In the genomic region with DNA sequence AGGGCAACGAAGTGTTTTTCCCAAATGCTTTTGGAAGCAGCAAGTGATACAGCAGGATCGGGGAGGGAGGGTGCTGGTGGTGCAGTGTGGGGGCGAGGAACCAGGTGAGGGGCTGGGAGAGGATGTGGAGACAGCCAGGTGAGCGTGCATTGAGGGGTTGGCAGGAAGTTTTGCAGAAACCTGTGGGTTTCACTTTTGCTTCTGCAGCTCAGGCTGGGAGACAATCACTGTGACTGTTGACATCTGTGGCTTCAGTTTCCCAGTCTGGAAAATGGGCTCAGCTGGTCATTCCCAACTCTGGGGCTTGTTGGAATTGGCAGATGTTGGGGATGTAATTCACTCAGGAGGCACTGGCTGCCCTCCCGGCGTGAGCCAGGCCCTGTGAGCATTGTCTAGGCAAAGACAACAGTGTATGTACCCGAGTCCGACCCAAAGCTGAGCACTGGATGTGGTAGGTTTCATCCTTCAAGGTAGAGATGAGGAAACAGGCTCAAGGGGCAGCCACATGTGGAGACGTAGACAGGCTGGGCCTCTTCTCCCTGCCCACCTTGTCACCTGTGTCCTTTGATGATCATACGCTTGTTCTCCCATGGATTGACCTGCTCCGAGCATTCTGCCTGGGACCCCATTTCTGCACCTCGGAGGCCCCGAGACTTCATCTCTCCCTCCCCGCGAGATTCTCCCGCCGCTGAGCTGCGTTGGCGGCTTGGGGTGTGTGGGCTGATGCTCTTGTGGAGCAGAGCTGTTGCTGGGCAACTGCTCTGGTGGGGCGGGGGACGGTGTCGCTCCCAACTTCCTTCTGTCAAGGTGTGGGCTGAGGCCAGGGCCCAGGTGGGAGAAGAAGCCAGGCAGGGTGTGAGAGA, we compare ENCODE assay signal across 7 cellular contexts. TPM values are rescaled to one million over a fixed set of nuclear protein-coding genes. Genes with fewer than 3 reads are reported as not detected.
DNase-seq lines count a peak whose midpoint lies in the region; ATAC-seq and TF ChIP-seq lines count a peak whose summit lies in the region.

No MANE protein-coding gene starts in this region.

- no peaks in the 10 kb centered on the region for H3K27me3 ChIP-seq in PC-3 (ENCODE audit: low read length)
- no peaks in the 10 kb centered on the region for H3K27me3 ChIP-seq in neural cell (ENCODE audit: insufficient read depth, low read depth, low read length)
- no peaks in the 10 kb centered on the region for H3K27me3 ChIP-seq in transverse colon

- no peak for DNase-seq in PC-3
- peak; percentile 80 for DNase-seq in activated naive CD4-positive, alpha-beta T cell treated with anti-CD3 and anti-CD28 coated beads, Interleukin-2, amount 10 ng/mL, durations not matched to agents 7 days and 5 days
- peak; percentile 42 for DNase-seq in transverse colon
- DNase-seq in HCEC 1CT, result no peak
- no peak for DNase-seq in HK-2 (ENCODE audit: unreplicated experiment)
- DNase-seq in NCI-H1105 (lab: John Stamatoyannopoulos, UW), result no peak

- WGBS in transverse colon (ENCODE audit: low coverage in 1 of 2), 2 donors, result 69 to 74% methylated on average over 3 to 22 of the region's 22 CpGs

- H3K79me2 ChIP-seq in PC-3 (ENCODE audit: low read length) (peaks cover 11% of the 10 kb centered on the region; the same call in 1 of the 2 replicates), neural cell (replicated peaks; ENCODE audit: insufficient read depth, low read length) (peaks cover 8% of the 10 kb centered on the region)

- POLR2A ChIA-PET in PC-3 (lab: Charles Lee; ENCODE audit: unreplicated experiment), result no interaction called here

- CTCF ChIA-PET in PC-3 (lab: Charles Lee), result interaction anchor here (0.6 kb wide), 1 partner anchor 41 kb away, joined by 3 read pairs; no protein-coding TSS in a partner anchor
- CTCF ChIA-PET in activated naive CD4-positive, alpha-beta T cell treated with anti-CD3 and anti-CD28 coated beads, Interleukin-2, amount 10 ng/mL, durations not matched to agents 7 days and 5 days (lab: Charles Lee), result interaction anchor here (1.5 kb wide), 1 partner anchor 8 kb away, joined by 4 read pairs; no protein-coding TSS in a partner anchor

- ATAC-seq in PC-3, result no peak

- TF ChIP-seq CTCF in PC-3 (conservative IDR thresholded peaks at IDR 0.05; ENCODE audit: low read depth, low read length), result no peak
- no peak for TF ChIP-seq CTCF in neural cell (IDR thresholded peaks at IDR 0.05; ENCODE audit: poor library complexity, severe bottlenecking)
- TF ChIP-seq CTCF in transverse colon (IDR thresholded peaks at IDR 0.05), result no peak

- H2AFZ ChIP-seq in PC-3 (ENCODE audit: low read length), result no peak overlapping the region
- H2AFZ ChIP-seq in neural cell (ENCODE audit: low read depth, low read length), result no peak overlapping the region

- peaks cover 40% of the 10 kb centered on the region for H3K4me1 Mint-ChIP-seq in activated naive CD4-positive, alpha-beta T cell treated with anti-CD3 and anti-CD28 coated beads, Interleukin-2, amount 10 ng/mL, durations not matched to agents 7 days and 5 days

- no peaks in the 10 kb centered on the region for H3K27me3 Mint-ChIP-seq in activated naive CD4-positive, alpha-beta T cell treated with anti-CD3 and anti-CD28 coated beads, Interleukin-2, amount 10 ng/mL, durations not matched to agents 7 days and 5 days

- peak overlapping the region; percentile 81 for H3K4me3 Mint-ChIP-seq in activated naive CD4-positive, alpha-beta T cell treated with anti-CD3 and anti-CD28 coated beads, Interleukin-2, amount 10 ng/mL, durations not matched to agents 7 days and 5 days

- H3F3A ChIP-seq in PC-3 (ENCODE audit: low read length, unreplicated experiment), result no peaks in the 10 kb centered on the region
- H3F3A ChIP-seq in neural cell (ENCODE audit: insufficient read depth, low read length, poor library complexity, severe bottlenecking), result no peaks in the 10 kb centered on the region

- H3K9me3 ChIP-seq in PC-3 (ENCODE audit: low read length), result no peaks in the 10 kb centered on the region
- no peaks in the 10 kb centered on the region for H3K9me3 ChIP-seq in neural cell (ENCODE audit: low read length)
- no peaks in the 10 kb centered on the region for H3K9me3 ChIP-seq in transverse colon

- no peak overlapping the region for H3K9ac ChIP-seq in PC-3 (ENCODE audit: low read length)
- H3K9ac ChIP-seq in neural cell (ENCODE audit: low read length), result no peak overlapping the region

- H3K36me3 ChIP-seq in PC-3 (ENCODE audit: low read depth, low read length) (no peaks in the 10 kb centered on the region), neural cell (ENCODE audit: insufficient read depth, low read length) (no peaks in the 10 kb centered on the region), transverse colon (peaks cover 0 to 5% (median 2%) of the 10 kb centered on the region in 4 donors)

- no peak overlapping the region for H3K4me3 ChIP-seq in PC-3 (ENCODE audit: low read length)
- peak overlapping the region; percentile 95 for H3K4me3 ChIP-seq in neural cell (ENCODE audit: low read length)
- peak overlapping the region in 1 of 4 donors; percentile 93 for H3K4me3 ChIP-seq in transverse colon

- peaks cover 16% of the 10 kb centered on the region for H3K4me1 ChIP-seq in PC-3 (ENCODE audit: insufficient read depth, low read length)
- H3K4me1 ChIP-seq in transverse colon, result peaks cover 10 to 23% (median 18%) of the 10 kb centered on the region in 4 donors

- peaks cover 25% of the 10 kb centered on the region for H3K36me3 Mint-ChIP-seq in activated naive CD4-positive, alpha-beta T cell treated with anti-CD3 and anti-CD28 coated beads, Interleukin-2, amount 10 ng/mL, durations not matched to agents 7 days and 5 days

- no peak for TF ChIP-seq POLR2A in transverse colon (IDR thresholded peaks at IDR 0.05)

- TF ChIP-seq RAD21 in neural cell (conservative IDR thresholded peaks at IDR 0.05), result no peak

- H3K27ac ChIP-seq in PC-3 (ENCODE audit: low read length) (no peak overlapping the region), neural cell (ENCODE audit: low read length) (no peak overlapping the region), transverse colon (peak overlapping the region; percentile 80 to 85 (median 83))

- no peaks in the 10 kb centered on the region for H3K9me3 Mint-ChIP-seq in activated naive CD4-positive, alpha-beta T cell treated with anti-CD3 and anti-CD28 coated beads, Interleukin-2, amount 10 ng/mL, durations not matched to agents 7 days and 5 days

- peak overlapping the region; percentile 96 for H3K27ac Mint-ChIP-seq in activated naive CD4-positive, alpha-beta T cell treated with anti-CD3 and anti-CD28 coated beads, Interleukin-2, amount 10 ng/mL, durations not matched to agents 7 days and 5 days

- H4K20me1 ChIP-seq in PC-3 (ENCODE audit: low read length) (no peaks in the 10 kb centered on the region), neural cell (ENCODE audit: insufficient read depth) (no peaks in the 10 kb centered on the region)

- H3K9me2 ChIP-seq in PC-3 (replicated peaks; ENCODE audit: low read length) (no peaks in the 10 kb centered on the region), neural cell (ENCODE audit: insufficient read depth, low read length) (no peaks in the 10 kb centered on the region)

- H3K4me2 ChIP-seq in PC-3 (ENCODE audit: low read length) (peak overlapping the region; percentile 100; the same call in 1 of the 2 replicates), neural cell (ENCODE audit: low read length) (no peak overlapping the region)

- TF ChIP-seq EP300 in neural cell (conservative IDR thresholded peaks at IDR 0.05; ENCODE audit: poor library complexity, severe bottlenecking), result no peak
- no peak for TF ChIP-seq EP300 in transverse colon (IDR thresholded peaks at IDR 0.05; ENCODE audit: low read depth)

- intact Hi-C loops in PC-3 (cut with micrococcal nuclease), result no loop called here
- intact Hi-C loops in transverse colon (cut with DNase I; ENCODE audit: low total_unique reads), result no loop called here

- in situ Hi-C loops in transverse colon (cut with MboI; ENCODE audit: low pct_ligation_motif_present in 1 of 4, low pct_unique_long_range_greater_than_20kb in 1 of 4, low sequenced_read_pairs in 3 of 4), result no loop called here

- BruUV-seq in PC-3 (replicated peaks; lab: Mats Ljungman, UMichigan), result no TSS peak

TF ChIP-seq in neural cell, 6 proteins besides CTCF, POLR2A, EP300 and RAD21 (continues in another document):
- TF ChIP-seq SMC3 (conservative IDR thresholded peaks at IDR 0.05; ENCODE audit: poor library complexity), result no peak
- no peak for TF ChIP-seq TAF1 (IDR thresholded peaks at IDR 0.05; ENCODE audit: low read depth)
- no peak for TF ChIP-seq EZH2 (IDR thresholded peaks at IDR 0.05; ENCODE audit: borderline replicate concordance, insufficient read depth, low read length, poor library complexity, severe bottlenecking)

RNA-seq across cellular contexts. Expression of gene MAST3, which starts 21.9 kb away (rescaled TPM):
- total RNA-seq in PC-3 (2014; rRNA removed) (6.7 and 8.1 TPM in 2 replicates), transverse colon (10 to 100 TPM; 27.2 to 53.5 (median 32.7) TPM)
- polyA plus RNA-seq in neural cell, result 2.3 and 2.4 TPM in 2 replicates
- 3.9 and 5.4 TPM in 2 replicates for polyA minus RNA-seq in neural cell

RNA-seq across cellular contexts. Expression of gene IL12RB1, which starts 32.7 kb away (rescaled TPM):
- not detected in 2 replicates for total RNA-seq in PC-3 (2014; rRNA removed)
- polyA plus RNA-seq in neural cell, result not detected in 2 replicates
- polyA minus RNA-seq in neural cell, result not detected in 2 replicates
- total RNA-seq in transverse colon, result 1 to 10 TPM in 1 of 4 donors, under 1 TPM in 1, not detected in 2; 0.55 to 2.1 TPM

RNA-seq across cellular contexts. Expression of gene PIK3R2, which starts 33.5 kb away (rescaled TPM):
- 13.9 and 15.8 TPM in 2 replicates for total RNA-seq in PC-3 (2014; rRNA removed)
- 14.8 and 19.1 TPM in 2 replicates for polyA plus RNA-seq in neural cell
- 33.1 and 35.4 TPM in 2 replicates for polyA minus RNA-seq in neural cell
- total RNA-seq in transverse colon, result 100 to 1,000 TPM in 1 of 4 donors, 10 to 100 TPM in 3; 30.5 to 135 (median 31.2) TPM

RNA-seq across cellular contexts. Expression of gene IFI30, which starts 54.1 kb away (rescaled TPM):
- total RNA-seq in PC-3 (2014; rRNA removed), result 31.1 and 35.0 TPM in 2 replicates
- polyA plus RNA-seq in neural cell, result 0.82 TPM in 1 of 2 replicates, not detected in the other
- not detected in 2 replicates for polyA minus RNA-seq in neural cell
- total RNA-seq in transverse colon, result 10 to 100 TPM in 3 of 4 donors, 1 to 10 TPM in 1; 10.0 to 50.8 (median 32.8) TPM

Comparison
In these comparisons a context has a peak if more than half of its experiments do, and no peak if none do; other contexts are left out.
1. DNase-seq: peak in activated naive CD4-positive, alpha-beta T cell treated with anti-CD3 and anti-CD28 coated beads, Interleukin-2, amount 10 ng/mL, durations not matched to agents 7 days and 5 days (single experiment) and transverse colon (single experiment); none in PC-3 (single experiment), HCEC 1CT (single experiment), HK-2 (single experiment) and NCI-H1105 (single experiment).
2. H3K27ac ChIP-seq: peak in transverse colon (4 of 4); none in PC-3 (single experiment) and neural cell (single experiment).